In the genomic region with DNA sequence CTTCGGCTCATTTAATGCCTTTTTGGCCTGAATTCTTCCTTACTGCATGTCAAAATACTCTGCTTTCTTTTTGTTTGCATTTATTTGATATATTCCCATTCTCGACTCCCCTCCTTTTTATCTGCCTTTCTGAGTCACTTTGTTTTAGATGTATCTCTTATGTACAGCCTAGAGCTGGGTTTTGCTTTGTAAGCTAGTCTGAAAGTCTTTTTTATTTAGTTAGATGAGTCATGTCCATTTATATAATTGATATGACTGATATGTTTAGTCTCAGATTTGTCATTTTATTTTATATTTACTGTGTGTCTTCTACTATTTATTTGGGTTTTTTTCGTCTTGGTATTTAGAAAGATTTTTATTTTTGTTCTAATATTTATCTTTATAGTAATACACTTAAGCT, we compare ENCODE assay signal across 27 cellular contexts. TPM values are rescaled to one million over a fixed set of nuclear protein-coding genes. Genes with fewer than 3 reads are reported as not detected.
DNase-seq lines count a peak whose midpoint lies in the region; ATAC-seq, FAIRE-seq and TF ChIP-seq lines count a peak whose summit lies in the region.
"Had no signal": no experiment of that assay in that cellular context is flagged by ENCODE, and none has a peak within 500 bp of the region (broad histone marks: within the 10 kb centered on the region; RNA-seq: fewer than 3 reads in every experiment).

No MANE protein-coding gene starts in this region.

- H3K36me3 ChIP-seq in endothelial cell of umbilical vein (ENCODE audit: control insufficient read depth in 2 of 2, extremely low read depth in 1 of 2, insufficient read depth in 2 of 2, low read length in 2 of 2) (no peaks in the 10 kb centered on the region), pancreas (no peaks in the 10 kb centered on the region)
- H3K36me3 ChIP-seq: breast epithelium had no signal

- no peaks in the 10 kb centered on the region for H4K20me1 ChIP-seq in endothelial cell of umbilical vein (replicated peaks; ENCODE audit: control insufficient read depth, extremely low read depth, insufficient read depth, low read length)
- H4K20me1 ChIP-seq: BLaER1 treated with 17β-estradiol and CSF1 and Interleukin-3, amounts not matched to agents 10 nM and 100 nM had no signal

- no peaks in the 10 kb centered on the region for H3K79me2 ChIP-seq in endothelial cell of umbilical vein (ENCODE audit: control insufficient read depth, insufficient read depth, low read length)

- peaks cover 31% of the 10 kb centered on the region for H3K36me3 Mint-ChIP-seq in activated CD8-positive, alpha-beta memory T cell treated with anti-CD3 and anti-CD28 coated beads, Interleukin-2, amount 10 ng/mL, durations not matched to agents 7 days and 5 days
- H3K36me3 Mint-ChIP-seq in HFFc6 (ENCODE audit: low read depth) = no peaks in the 10 kb centered on the region

- BruUV-seq in endothelial cell of umbilical vein (replicated peaks; lab: Mats Ljungman, UMichigan) = no TSS peak

- H3K27ac ChIP-seq in endothelial cell of umbilical vein (ENCODE audit: insufficient read depth, low read depth, low read length) (no peak overlapping the region), pancreas (no peak overlapping the region)
- H3K27ac ChIP-seq: BLaER1 treated with 17β-estradiol and CSF1 and Interleukin-3, amounts not matched to agents 10 nM and 100 nM; breast epithelium; left ventricle myocardium inferior; psoas muscle had no signal

- no peak for TF ChIP-seq POLR2A in endothelial cell of umbilical vein (IDR thresholded peaks at IDR 0.05; ENCODE audit: low read depth, low read length)

- H3K4me1 Mint-ChIP-seq in activated CD8-positive, alpha-beta memory T cell treated with anti-CD3 and anti-CD28 coated beads, Interleukin-2, amount 10 ng/mL, durations not matched to agents 7 days and 5 days = peaks cover 24% of the 10 kb centered on the region
- peaks cover 34% of the 10 kb centered on the region for H3K4me1 Mint-ChIP-seq in HFFc6 (ENCODE audit: low read depth)
- H3K4me1 Mint-ChIP-seq: nephron progenitor cell had no signal

- WGBS in pancreas, 2 donors = 84 to 91% methylated on average over 3 of the region's 3 CpGs

- H3K9me3 ChIP-seq in endothelial cell of umbilical vein (replicated peaks; ENCODE audit: control insufficient read depth, insufficient read depth, low read length) (no peaks in the 10 kb centered on the region), pancreas (no peaks in the 10 kb centered on the region)
- H3K9me3 ChIP-seq: BLaER1 treated with 17β-estradiol and CSF1 and Interleukin-3, amounts not matched to agents 10 nM and 100 nM; breast epithelium; left ventricle myocardium inferior; psoas muscle had no signal

- H3K4me1 ChIP-seq in endothelial cell of umbilical vein (ENCODE audit: control insufficient read depth, extremely low read depth, insufficient read depth, low read length) = no peaks in the 10 kb centered on the region
- H3K4me1 ChIP-seq in pancreas = no peaks in the 10 kb centered on the region
- H3K4me1 ChIP-seq: breast epithelium, left ventricle myocardium inferior, psoas muscle had no signal

- CTCF ChIA-PET in activated CD8-positive, alpha-beta memory T cell treated with anti-CD3 and anti-CD28 coated beads, Interleukin-2, amount 10 ng/mL, durations not matched to agents 7 days and 5 days (lab: Charles Lee) = interaction anchor here (0.8 to 1.5 kb wide), 3 partner anchors 22 to 399 kb away, joined by 3 to 4 read pairs (median 3); a partner anchor contains a TSS
- CTCF ChIA-PET in endothelial cell of umbilical vein (lab: Charles Lee) = no interaction called here

- POLR2A ChIA-PET in endothelial cell of umbilical vein (lab: Charles Lee) = no interaction called here

- H2AFZ ChIP-seq in endothelial cell of umbilical vein (ENCODE audit: low read depth, low read length) = no peak overlapping the region

- H3K27me3 ChIP-seq in endothelial cell of umbilical vein (ENCODE audit: control insufficient read depth in 2 of 2, insufficient read depth in 2 of 2, low read length in 2 of 2) (no peaks in the 10 kb centered on the region), pancreas (no peaks in the 10 kb centered on the region)
- H3K27me3 ChIP-seq: BLaER1 treated with 17β-estradiol and CSF1 and Interleukin-3, amounts not matched to agents 10 nM and 100 nM; breast epithelium had no signal

- no peaks in the 10 kb centered on the region for H3K9me1 ChIP-seq in endothelial cell of umbilical vein (replicated peaks; ENCODE audit: control insufficient read depth, extremely low read depth, insufficient read depth, low read length)

- ATAC-seq in activated CD8-positive, alpha-beta memory T cell treated with anti-CD3 and anti-CD28 coated beads, Interleukin-2, amount 10 ng/mL, durations not matched to agents 7 days and 5 days = no peak
- ATAC-seq in pancreas (no peak), GM21360 (IDR thresholded peaks at IDR 0.05; ENCODE audit: unreplicated experiment) (no peak)
- ATAC-seq: activated CD8-positive, alpha-beta T cell treated with anti-CD3 and anti-CD28 coated beads, Interleukin-2, amount 10 ng/mL, durations not matched to agents 7 days and 5 days; psoas muscle; T-helper 17 cell had no signal

- FAIRE-seq in endothelial cell of umbilical vein (lab: Jason Lieb, UNC) (no peak), pancreas (lab: Jason Lieb, UNC) (peak; percentile 23)
- FAIRE-seq: small intestine, urothelium cell line had no signal

- H3K27ac Mint-ChIP-seq in activated CD8-positive, alpha-beta memory T cell treated with anti-CD3 and anti-CD28 coated beads, Interleukin-2, amount 10 ng/mL, durations not matched to agents 7 days and 5 days = peak overlapping the region; percentile 23
- H3K27ac Mint-ChIP-seq in HFFc6 = no peak overlapping the region
- H3K27ac Mint-ChIP-seq: activated B cell treated with CpG ODN at 0.5 μM for 24 hours; activated CD8-positive, alpha-beta T cell treated with anti-CD3 and anti-CD28 coated beads, Interleukin-2, amount 10 ng/mL, durations not matched to agents 7 days and 5 days; IgD-negative memory B cell; nephron progenitor cell; T-helper 17 cell had no signal

- no peak overlapping the region for H3K4me3 ChIP-seq in endothelial cell of umbilical vein (replicated peaks in 1 of 3; ENCODE audit: insufficient read depth in 1 of 3, low read depth in 1 of 3, low read length in 3 of 3)
- no peak overlapping the region for H3K4me3 ChIP-seq in pancreas
- H3K4me3 ChIP-seq: BLaER1 treated with 17β-estradiol and CSF1 and Interleukin-3, amounts not matched to agents 10 nM and 100 nM; breast epithelium; left ventricle myocardium inferior; psoas muscle had no signal

- H3K4me3 Mint-ChIP-seq in activated CD8-positive, alpha-beta memory T cell treated with anti-CD3 and anti-CD28 coated beads, Interleukin-2, amount 10 ng/mL, durations not matched to agents 7 days and 5 days = no peak overlapping the region
- H3K4me3 Mint-ChIP-seq in HFFc6 = no peak overlapping the region
- H3K4me3 Mint-ChIP-seq: activated B cell treated with CpG ODN at 0.5 μM for 24 hours; activated CD8-positive, alpha-beta T cell treated with anti-CD3 and anti-CD28 coated beads, Interleukin-2, amount 10 ng/mL, durations not matched to agents 7 days and 5 days; IgD-negative memory B cell; nephron progenitor cell; T-helper 17 cell had no signal

- intact Hi-C loops in endothelial cell of umbilical vein (cut with micrococcal nuclease) (loop anchor here (2.0 kb wide), 1 partner anchor 97 kb away; no protein-coding TSS in a partner anchor), pancreas (cut with DNase I) (no loop called here)

- dilution Hi-C loops in endothelial cell of umbilical vein (cut with MboI; ENCODE audit: extremely low pct_ligation_motif_present, low sequenced_read_pairs) = no loop called here

- no peak overlapping the region for H3K4me2 ChIP-seq in endothelial cell of umbilical vein (ENCODE audit: insufficient read depth, low read length)
- H3K4me2 ChIP-seq: BLaER1 treated with 17β-estradiol and CSF1 and Interleukin-3, amounts not matched to agents 10 nM and 100 nM had no signal

- H3K9me3 Mint-ChIP-seq in activated CD8-positive, alpha-beta memory T cell treated with anti-CD3 and anti-CD28 coated beads, Interleukin-2, amount 10 ng/mL, durations not matched to agents 7 days and 5 days (ENCODE audit: low read depth) = no peaks in the 10 kb centered on the region
- H3K9me3 Mint-ChIP-seq in HFFc6 = no peaks in the 10 kb centered on the region
- H3K9me3 Mint-ChIP-seq: activated B cell treated with CpG ODN at 0.5 μM for 24 hours; activated naive CD4-positive, alpha-beta T cell treated with anti-CD3 and anti-CD28 coated beads, Interleukin-2, amount 50 U/mL, for 72 hours; IgD-negative memory B cell; nephron progenitor cell had no signal

- DNase-seq in activated CD8-positive, alpha-beta memory T cell treated with anti-CD3 and anti-CD28 coated beads, Interleukin-2, amount 10 ng/mL, durations not matched to agents 7 days and 5 days = no peak
- DNase-seq in activated CD8-positive, alpha-beta memory T cell treated with anti-CD3 and anti-CD28 coated beads, Interleukin-2, amount 50 U/mL, for 4 hours = no peak
- DNase-seq in RPMI7951 (ENCODE audit: low read depth) = peak; percentile 25
- DNase-seq in endothelial cell of umbilical vein (ENCODE audit: low read depth, low spot score) = no peak
- DNase-seq in pancreas = no peak
- no peak for DNase-seq in HFFc6
- DNase-seq in OCI-M2 (lab: John Stamatoyannopoulos, UW; ENCODE audit: unreplicated experiment) = no peak
- DNase-seq: activated B cell treated with CpG ODN at 0.5 μM for 24 hours; activated CD8-positive, alpha-beta T cell treated with anti-CD3 and anti-CD28 coated beads, Interleukin-2, amount 10 ng/mL, durations not matched to agents 7 days and 5 days; activated T-cell treated with anti-CD3 and anti-CD28 coated beads, Interleukin-2, amount 50 U/mL, for 48 hours; dermis blood vessel endothelial cell; GDM1; left ventricle myocardium inferior; NCI-H187 treated with DMSO at 0.1 percent for 48 hours; NCI-H345; nephron progenitor cell; psoas muscle; SHP77 treated with DMSO at 0.1 percent for 48 hours; small intestine; stimulated activated CD4-positive, alpha-beta T cell treated with anti-CD3 and anti-CD28 coated beads, Interleukin-4, amount 100 ng/mL, for 1 hour; T-helper 17 cell had no signal

- TF ChIP-seq CTCF in endothelial cell of umbilical vein (IDR thresholded peaks at IDR 0.05; ENCODE audit: extremely low read depth in 1 of 2, insufficient read depth in 1 of 2, low read depth in 1 of 2, low read length in 2 of 2) (no peak), pancreas (IDR thresholded peaks at IDR 0.05) (no peak), HFFc6 (IDR thresholded peaks at IDR 0.05) (no peak)

- H3K9ac ChIP-seq in endothelial cell of umbilical vein (replicated peaks; ENCODE audit: extremely low read depth, insufficient read depth, low read length) = no peak overlapping the region
- H3K9ac ChIP-seq: BLaER1 treated with 17β-estradiol and CSF1 and Interleukin-3, amounts not matched to agents 10 nM and 100 nM had no signal

- no peaks in the 10 kb centered on the region for H3K27me3 Mint-ChIP-seq in activated CD8-positive, alpha-beta memory T cell treated with anti-CD3 and anti-CD28 coated beads, Interleukin-2, amount 10 ng/mL, durations not matched to agents 7 days and 5 days
- H3K27me3 Mint-ChIP-seq in HFFc6 (ENCODE audit: insufficient read depth) = no peaks in the 10 kb centered on the region
- H3K27me3 Mint-ChIP-seq: activated B cell treated with CpG ODN at 0.5 μM for 24 hours, IgD-negative memory B cell, T-helper 17 cell had no signal

RNA-seq across cellular contexts. Expression of a gene that starts 33.6 kb away (rescaled TPM):
- total RNA-seq in activated CD8-positive, alpha-beta memory T cell treated with anti-CD3 and anti-CD28 coated beads, Interleukin-2, amount 10 ng/mL, durations not matched to agents 7 days and 5 days = 100 to 1,000 TPM; 103 to 114 TPM
- 163 and 193 TPM in 2 replicates for total RNA-seq in RPMI7951 (2014; rRNA removed; shearing (Covaris generic))
- 172 and 175 TPM in 2 replicates for total RNA-seq in endothelial cell of umbilical vein
- polyA plus RNA-seq in endothelial cell of umbilical vein = 143 and 145 TPM in 2 replicates
- polyA plus RNA-seq in endothelial cell of umbilical vein (2011; cell fraction: cytosol; rRNA removed) = 173 and 181 TPM in 2 replicates
- 49.3 and 61.3 TPM in 2 replicates for polyA plus RNA-seq in endothelial cell of umbilical vein (2011; cell fraction: nucleus; rRNA removed)
- 215 and 248 TPM in 2 replicates for polyA plus RNA-seq in endothelial cell of umbilical vein (2012)
- 34.4 and 37.9 TPM in 2 replicates for polyA minus RNA-seq in endothelial cell of umbilical vein
- 39.9 TPM for polyA minus RNA-seq in endothelial cell of umbilical vein (2011; cell fraction: cytosol; rRNA and poly(A)+ RNA removed)
- 20.6 and 26.1 TPM in 2 replicates for polyA minus RNA-seq in endothelial cell of umbilical vein (2011; cell fraction: nucleus; rRNA and poly(A)+ RNA removed)
- total RNA-seq in pancreas = 10 to 100 TPM; 19.8 to 47.2 (median 32.0) TPM
- 10 to 100 TPM; 54.5 to 80.8 TPM for polyA plus RNA-seq in pancreas
- total RNA-seq in HFFc6 (2021; fragmentation: NEBNext Ultra II Directional; extraction: Animal tissue kit (Norgen Biotek cat#: 25700)) = 100 to 1,000 TPM; 121 to 201 (median 145) TPM

RNA-seq across cellular contexts. Expression of a gene that starts 33.8 kb away (rescaled TPM):
- total RNA-seq in activated CD8-positive, alpha-beta memory T cell treated with anti-CD3 and anti-CD28 coated beads, Interleukin-2, amount 10 ng/mL, durations not matched to agents 7 days and 5 days = 1 to 10 TPM; 2.1 to 6.1 TPM
- 2.6 TPM in 1 of 2 replicates, not detected in the other for total RNA-seq in RPMI7951 (2014; rRNA removed; shearing (Covaris generic))
- total RNA-seq in endothelial cell of umbilical vein (1.7 and 2.6 TPM in 2 replicates), pancreas (1 to 10 TPM in 2 of 6 donors, under 1 TPM in 4; 0.16 to 1.4 (median 0.68) TPM)
- polyA plus RNA-seq in endothelial cell of umbilical vein (1.8 TPM in 1 of 2 replicates, not detected in the other), pancreas (1 to 10 TPM; 1.1 to 1.2 TPM)
- 0.47 and 1.0 TPM in 2 replicates for polyA plus RNA-seq in endothelial cell of umbilical vein (2011; cell fraction: cytosol; rRNA removed)
- polyA plus RNA-seq in endothelial cell of umbilical vein (2011; cell fraction: nucleus; rRNA removed) = 1.1 and 2.0 TPM in 2 replicates
- polyA plus RNA-seq in endothelial cell of umbilical vein (2012) = 0.82 TPM in 1 of 2 replicates, not detected in the other
- polyA minus RNA-seq in endothelial cell of umbilical vein = not detected in 2 replicates
- polyA minus RNA-seq in endothelial cell of umbilical vein (2011; cell fraction: cytosol; rRNA and poly(A)+ RNA removed) = not detected
- 3.6 and 4.3 TPM in 2 replicates for polyA minus RNA-seq in endothelial cell of umbilical vein (2011; cell fraction: nucleus; rRNA and poly(A)+ RNA removed)
- 1 to 10 TPM in 3 of 6 experiments, under 1 TPM in 3; 0.33 to 1.3 (median 0.85) TPM for total RNA-seq in HFFc6 (2021; fragmentation: NEBNext Ultra II Directional; extraction: Animal tissue kit (Norgen Biotek cat#: 25700))

RNA-seq across cellular contexts. Expression of a gene that starts 34.3 kb away (rescaled TPM):
- total RNA-seq in activated CD8-positive, alpha-beta memory T cell treated with anti-CD3 and anti-CD28 coated beads, Interleukin-2, amount 10 ng/mL, durations not matched to agents 7 days and 5 days = 10 to 100 TPM; 13.6 to 18.7 TPM
- total RNA-seq in RPMI7951 (2014; rRNA removed; shearing (Covaris generic)) = 18.6 and 29.0 TPM in 2 replicates
- 10.7 and 14.3 TPM in 2 replicates for total RNA-seq in endothelial cell of umbilical vein
- polyA plus RNA-seq in endothelial cell of umbilical vein = 9.0 and 11.4 TPM in 2 replicates
- polyA plus RNA-seq in endothelial cell of umbilical vein (2011; cell fraction: cytosol; rRNA removed) = 9.5 and 11.5 TPM in 2 replicates
- polyA plus RNA-seq in endothelial cell of umbilical vein (2011; cell fraction: nucleus; rRNA removed) = 7.0 and 7.9 TPM in 2 replicates
- polyA plus RNA-seq in endothelial cell of umbilical vein (2012) = 8.8 and 12.0 TPM in 2 replicates
- polyA minus RNA-seq in endothelial cell of umbilical vein = 10.8 and 13.0 TPM in 2 replicates
- 1.3 TPM for polyA minus RNA-seq in endothelial cell of umbilical vein (2011; cell fraction: cytosol; rRNA and poly(A)+ RNA removed)
- polyA minus RNA-seq in endothelial cell of umbilical vein (2011; cell fraction: nucleus; rRNA and poly(A)+ RNA removed) = 15.4 and 17.1 TPM in 2 replicates
- total RNA-seq in pancreas = 10 to 100 TPM in 5 of 6 donors, 1 to 10 TPM in 1; 8.0 to 15.1 (median 12.8) TPM
- 10 to 100 TPM in 1 of 2 donors, 1 to 10 TPM in 1; 3.9 to 14.6 TPM for polyA plus RNA-seq in pancreas
- total RNA-seq in HFFc6 (2021; fragmentation: NEBNext Ultra II Directional; extraction: Animal tissue kit (Norgen Biotek cat#: 25700)) = 10 to 100 TPM; 15.4 to 21.2 (median 17.8) TPM
